In the genomic region with DNA sequence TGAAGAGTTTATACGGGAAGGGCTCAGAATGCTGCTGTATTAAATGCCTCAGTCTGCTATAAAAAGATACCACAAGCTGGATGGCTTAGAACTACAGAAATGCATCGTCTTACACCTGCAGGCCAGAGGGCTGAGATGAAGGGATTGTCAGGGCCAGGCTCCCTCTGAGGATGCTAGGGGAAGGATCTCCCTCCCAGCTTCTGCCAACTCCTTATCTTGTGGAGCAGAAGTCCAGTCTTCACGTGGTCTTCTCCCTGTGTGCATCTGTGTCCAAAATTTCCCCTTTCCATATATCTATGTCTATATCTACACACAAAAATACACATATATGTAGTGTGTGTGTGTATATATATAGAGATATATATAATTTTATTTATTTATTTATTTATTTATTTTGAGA, we compare ENCODE assay signal across 25 cellular contexts. TPM values are rescaled to one million over a fixed set of nuclear protein-coding genes. Genes with fewer than 3 reads are reported as not detected.
"Had no signal": no experiment of that assay in that cellular context is flagged by ENCODE, and none has a peak within 500 bp of the region (broad histone marks: within the 10 kb centered on the region; RNA-seq: fewer than 3 reads in every experiment).

No MANE protein-coding gene starts in this region.

- H3K27ac ChIP-seq: KMS-11, RWPE1 had no signal

- H3K9me3 ChIP-seq: SK-N-SH had no signal

- ATAC-seq: HepG2, Panc1, PC-3 had no signal

- H3K4me2 ChIP-seq: KMS-11, SK-N-SH had no signal

- DNase-seq: IMR-90, Kasumi-1, MM.1S, NCI-H1092 treated with DMSO at 0.1 percent for 48 hours, NCI-H1436, NCI-H187, NCI-H2029, NCI-H2081 treated with DMSO at 0.1 percent for 48 hours, NCI-H2171, NCI-H226, NCI-H446, NCI-H510A, NCI-H524 treated with DMSO at 0.1 percent for 48 hours, NCI-H69, NCI-H774, PC-3, SHP77, SK-N-SH had no signal

- H3K9ac ChIP-seq: KMS-11, SK-N-SH had no signal

RNA-seq across cellular contexts. Expression of a gene that starts 3.0 kb away (rescaled TPM):
- total RNA-seq: HT1080, IMR-90, M059J, PC-3, SK-MEL-5 had no signal
- polyA plus RNA-seq: IMR-90, SK-N-SH had no signal
